In the genomic region with DNA sequence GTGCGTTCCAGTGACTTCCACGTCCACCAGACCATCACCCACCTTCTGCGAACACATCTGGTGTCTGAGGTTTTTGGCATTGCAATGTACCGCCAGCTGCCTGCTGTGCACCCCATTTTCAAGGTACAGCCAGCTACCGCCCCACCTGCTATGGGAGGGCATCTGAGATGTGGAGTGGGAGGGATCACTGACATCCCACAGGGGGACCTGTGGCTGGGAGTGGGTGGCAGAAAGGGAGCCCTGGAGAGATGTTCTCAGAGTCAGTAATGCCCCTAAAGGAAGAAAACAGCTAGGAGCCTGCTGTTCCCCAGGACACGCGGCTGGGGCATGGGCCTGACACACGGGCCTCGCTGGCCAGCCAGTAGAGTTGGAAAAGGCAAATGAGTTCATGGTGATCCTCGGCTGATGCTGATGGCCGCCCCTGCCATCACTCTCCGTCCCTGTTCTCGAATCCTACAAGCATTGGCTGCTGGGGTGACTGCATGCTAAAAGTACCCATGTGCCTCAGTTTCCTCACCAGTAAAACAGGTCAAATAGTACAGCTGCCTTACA, we compare ENCODE assay signal across 24 cellular contexts.
"Had no signal": no experiment of that assay in that cellular context is flagged by ENCODE, and none has a peak within 500 bp of the region (broad histone marks: within the 10 kb centered on the region; RNA-seq: fewer than 3 reads in every experiment).

No MANE protein-coding gene starts in this region.

- ATAC-seq: gastroesophageal sphincter; heart left ventricle; left lung; naive thymus-derived CD4-positive, alpha-beta T cell had no signal

- H3K9me3 Mint-ChIP-seq: activated naive CD4-positive, alpha-beta T cell treated with anti-CD3 and anti-CD28 coated beads for 36 hours; activated T-cell treated with anti-CD3 and anti-CD28 coated beads, Interleukin-2, amount 50 U/mL, for 24 hours; activated T-helper 2 cell treated with anti-CD3 and anti-CD28 coated beads, Interferon-gamma antibody, Interleukin-2, Interleukin-4, amounts not matched to agents 10 μg/mL and 5 μg/mL and 100 μg/mL, durations not matched to agents 14 hours and 24 hours and 36 hours had no signal

- H3K27ac Mint-ChIP-seq: activated CD4-positive, alpha-beta memory T cell treated with anti-CD3 and anti-CD28 coated beads for 36 hours; activated naive CD4-positive, alpha-beta T cell treated with anti-CD3 and anti-CD28 coated beads for 36 hours; activated T-cell treated with anti-CD3 and anti-CD28 coated beads, Interleukin-2, amount 50 U/mL, for 24 hours; activated T-helper 2 cell treated with anti-CD3 and anti-CD28 coated beads, Interferon-gamma antibody, Interleukin-2, Interleukin-4, amounts not matched to agents 10 μg/mL and 5 μg/mL and 100 μg/mL, durations not matched to agents 14 hours and 24 hours and 36 hours had no signal

- H3K4me3 Mint-ChIP-seq: activated CD4-positive, alpha-beta memory T cell treated with anti-CD3 and anti-CD28 coated beads for 36 hours; activated naive CD4-positive, alpha-beta T cell treated with anti-CD3 and anti-CD28 coated beads for 36 hours; activated T-cell treated with anti-CD3 and anti-CD28 coated beads, Interleukin-2, amount 50 U/mL, for 24 hours; naive thymus-derived CD4-positive, alpha-beta T cell had no signal

- DNase-seq: activated CD4-positive, alpha-beta memory T cell treated with anti-CD3 and anti-CD28 coated beads for 36 hours; activated CD4-positive, alpha-beta T cell treated with anti-CD3 and anti-CD28 coated beads for 4 hours; activated naive CD4-positive, alpha-beta T cell treated with anti-CD3 and anti-CD28 coated beads for 36 hours; activated T-cell treated with anti-CD3 and anti-CD28 coated beads, Interleukin-2, amount 50 U/mL, for 24 hours; cortex of kidney; effector CD4-positive, alpha-beta T cell; heart left ventricle; kidney; left lung; posterior cingulate gyrus; spleen; stimulated activated CD4-positive, alpha-beta T cell treated with anti-CD3 and anti-CD28 coated beads, Interleukin-4, amount 100 ng/mL, for 4 hours; stimulated activated naive CD4-positive, alpha-beta T cell treated with Interleukin-2 at 50 U/mL for 16 hours; SW 1271; thyroid gland had no signal

- H3K4me1 ChIP-seq: adrenal gland, breast epithelium, esophagus muscularis mucosa, gastroesophageal sphincter, thyroid gland had no signal

- H3K36me3 Mint-ChIP-seq: activated CD4-positive, alpha-beta memory T cell treated with anti-CD3 and anti-CD28 coated beads for 36 hours had no signal

- H3K36me3 ChIP-seq: adrenal gland, breast epithelium, esophagus muscularis mucosa, gastroesophageal sphincter, thyroid gland had no signal

- H3K27me3 ChIP-seq: adrenal gland, breast epithelium, heart left ventricle, thyroid gland had no signal

- H3K9me3 ChIP-seq: adrenal gland, esophagus muscularis mucosa, gastroesophageal sphincter, left lung, spleen, thyroid gland had no signal

- H3K27ac ChIP-seq: adrenal gland, breast epithelium, esophagus muscularis mucosa, gastroesophageal sphincter, heart left ventricle, left lung, spleen, thyroid gland had no signal

- H3K27me3 Mint-ChIP-seq: activated T-cell treated with anti-CD3 and anti-CD28 coated beads, Interleukin-2, amount 50 U/mL, for 24 hours had no signal

- H3K4me3 ChIP-seq: adrenal gland, breast epithelium, esophagus muscularis mucosa, gastroesophageal sphincter, heart left ventricle, left lung, spleen, thyroid gland had no signal

- FAIRE-seq: astrocyte, endothelial cell of umbilical vein, kidney, TTC549 had no signal
